In genomic region chr7:50666124-50666496, GRCh38 we compare ENCODE assay signal across 18 cellular contexts.
"Had no signal": no experiment of that assay in that cellular context is flagged by ENCODE, and none has a peak within 500 bp of the region (broad histone marks: within the 10 kb centered on the region; RNA-seq: fewer than 3 reads in every experiment).

No MANE protein-coding gene starts in this region.

- H3K36me3 ChIP-seq: colonic mucosa, thoracic aorta had no signal

- H3K27me3 ChIP-seq: body of pancreas, colonic mucosa, hepatocyte, left lung, stomach had no signal

- H3K36me3 Mint-ChIP-seq: activated naive CD4-positive, alpha-beta T cell treated with anti-CD3 and anti-CD28 coated beads, Interleukin-2, amount 50 U/mL, for 72 hours; memory B cell had no signal

- H3K27ac ChIP-seq: colonic mucosa, hepatocyte had no signal

- H3K4me3 Mint-ChIP-seq: activated T-cell treated with anti-CD3 and anti-CD28 coated beads, Interleukin-2, amount 50 U/mL, for 4 hours; naive thymus-derived CD4-positive, alpha-beta T cell had no signal

- H3K9me3 Mint-ChIP-seq: activated naive CD4-positive, alpha-beta T cell treated with anti-CD3 and anti-CD28 coated beads, Interleukin-2, amount 50 U/mL, for 72 hours; activated T-cell treated with anti-CD3 and anti-CD28 coated beads, Interleukin-2, amount 50 U/mL, for 4 hours; memory B cell; naive thymus-derived CD4-positive, alpha-beta T cell had no signal

- H2AFZ ChIP-seq: hepatocyte had no signal

- H3K4me2 ChIP-seq: hepatocyte had no signal

- ATAC-seq: activated naive CD4-positive, alpha-beta T cell treated with anti-CD3 and anti-CD28 coated beads, Interleukin-2, amount 50 U/mL, for 72 hours; activated T-cell treated with anti-CD3 and anti-CD28 coated beads, Interleukin-2, amount 50 U/mL, for 4 hours; body of pancreas; esophagus mucosa; left lung; mucosa of descending colon; naive thymus-derived CD4-positive, alpha-beta T cell had no signal

- H3K9me3 ChIP-seq: body of pancreas, colonic mucosa, left lung, stomach, thoracic aorta had no signal

- H3K4me3 ChIP-seq: body of pancreas, colonic mucosa, hepatocyte, left lung, mucosa of descending colon, stomach, thoracic aorta had no signal

- DNase-seq: activated CD4-positive, alpha-beta T cell treated with anti-CD3 and anti-CD28 coated beads for 1 hour; activated CD4-positive, alpha-beta T cell treated with anti-CD3 and anti-CD28 coated beads, Interleukin-2, amount 50 U/mL, for 4 hours; activated gamma-delta T cell; activated T-cell treated with anti-CD3 and anti-CD28 coated beads, Interleukin-2, amount 50 U/mL, for 4 hours; body of pancreas; caudate nucleus; colonic mucosa; left lung; mucosa of descending colon; naive thymus-derived CD4-positive, alpha-beta T cell; stimulated activated CD4-positive, alpha-beta T cell treated with anti-CD3 and anti-CD28 coated beads, Interleukin-1b, Interleukin-23, amount 100 ng/mL, for 48 hours; stomach; T-helper 9 cell had no signal

- H3K27ac Mint-ChIP-seq: activated naive CD4-positive, alpha-beta T cell treated with anti-CD3 and anti-CD28 coated beads, Interleukin-2, amount 50 U/mL, for 72 hours; memory B cell had no signal
